8 cellular contexts compared by ENCODE assay signal in genomic region chr9:128370367-128370751, GRCh38. TPM values are rescaled to one million over a fixed set of nuclear protein-coding genes. Genes with fewer than 3 reads are reported as not detected.
DNase-seq lines count a peak whose midpoint lies in the region; ATAC-seq and TF ChIP-seq lines count a peak whose summit lies in the region.

No MANE protein-coding gene starts in this region.

- H3K4me3 ChIP-seq in MM.1S (ENCODE audit: low read length) (peak overlapping the region; percentile 93), neuron (ENCODE audit: low read length) (peak overlapping the region; percentile 87)
- H3K4me3 ChIP-seq in effector memory CD4-positive, alpha-beta T cell (ENCODE audit: insufficient read depth, low read depth, low read length, poor library complexity, severe bottlenecking), result peak overlapping the region; percentile 74

- TF ChIP-seq CTCF in CD4-positive, alpha-beta T cell (IDR thresholded peaks at IDR 0.05), result no peak
- TF ChIP-seq CTCF in MM.1S (IDR thresholded peaks at IDR 0.05; ENCODE audit: low read length), result no peak

- peak overlapping the region; percentile 85 for H2AFZ ChIP-seq in MM.1S (ENCODE audit: low read length)
- H2AFZ ChIP-seq in neuron (ENCODE audit: low read depth, low read length), result no peak overlapping the region

- ATAC-seq in CD4-positive, alpha-beta T cell (ENCODE audit: poor library complexity), result no peak
- ATAC-seq in GM19397 (IDR thresholded peaks at IDR 0.05; ENCODE audit: unreplicated experiment), result no peak

- peaks cover 41% of the 10 kb centered on the region for H3K79me2 ChIP-seq in MM.1S (ENCODE audit: low read length)

- peak overlapping the region; percentile 68 for H3K27ac ChIP-seq in CD4-positive, alpha-beta T cell (ENCODE audit: low read depth, low read length)
- peak overlapping the region; percentile 31; the same call in 1 of the 2 replicates for H3K27ac ChIP-seq in MM.1S (ENCODE audit: low read length)
- peak overlapping the region; percentile 90 for H3K27ac ChIP-seq in effector memory CD4-positive, alpha-beta T cell (ENCODE audit: insufficient read depth, low read length, poor library complexity, severe bottlenecking)

- CTCF ChIA-PET in CD4-positive, alpha-beta T cell (lab: Charles Lee), result interaction anchor here (1.0 to 2.7 kb wide), 4 partner anchors 8 to 92 kb away, joined by 3 to 27 read pairs (median 7); no protein-coding TSS in a partner anchor

- no peak for TF ChIP-seq POLR2A in erythroblast (IDR thresholded peaks at IDR 0.05; ENCODE audit: low read length)

- peak overlapping the region; percentile 77 for H3K9ac ChIP-seq in MM.1S (ENCODE audit: low read length)

- peak overlapping the region; percentile 94 for H3K27ac Mint-ChIP-seq in CD4-positive, alpha-beta T cell

- no peaks in the 10 kb centered on the region for H3K9me2 ChIP-seq in MM.1S (replicated peaks; ENCODE audit: insufficient read depth, low read length)

- H3K9me3 ChIP-seq in CD4-positive, alpha-beta T cell (ENCODE audit: control insufficient read depth, low read length), result no peaks in the 10 kb centered on the region
- H3K9me3 ChIP-seq in MM.1S (replicated peaks; ENCODE audit: insufficient read depth, low read length), result no peaks in the 10 kb centered on the region
- no peaks in the 10 kb centered on the region for H3K9me3 ChIP-seq in effector memory CD4-positive, alpha-beta T cell (ENCODE audit: control insufficient read depth, low read length)
- H3K9me3 ChIP-seq in neuron (ENCODE audit: low read length), result no peaks in the 10 kb centered on the region

- peaks cover 36% of the 10 kb centered on the region for H3K4me1 Mint-ChIP-seq in CD4-positive, alpha-beta T cell (ENCODE audit: low read depth)

- H3K27me3 ChIP-seq in CD4-positive, alpha-beta T cell (ENCODE audit: control insufficient read depth, insufficient read depth, low read length), result no peaks in the 10 kb centered on the region
- no peaks in the 10 kb centered on the region for H3K27me3 ChIP-seq in MM.1S (replicated peaks; ENCODE audit: insufficient read depth, low read length)
- H3K27me3 ChIP-seq in effector memory CD4-positive, alpha-beta T cell (replicated peaks; ENCODE audit: control insufficient read depth, insufficient read depth, low read length, poor library complexity, severe bottlenecking), result no peaks in the 10 kb centered on the region
- H3K27me3 ChIP-seq in neuron (ENCODE audit: insufficient read depth, low read length), result no peaks in the 10 kb centered on the region

- H3K4me1 ChIP-seq in MM.1S (ENCODE audit: low read length) (peaks cover 14% of the 10 kb centered on the region), neuron (ENCODE audit: insufficient read depth, low read length) (peaks cover 25% of the 10 kb centered on the region)
- peaks cover 7% of the 10 kb centered on the region for H3K4me1 ChIP-seq in effector memory CD4-positive, alpha-beta T cell (ENCODE audit: control insufficient read depth, insufficient read depth, low read length, poor library complexity, severe bottlenecking)

- H3K27me3 Mint-ChIP-seq in CD4-positive, alpha-beta T cell, result no peaks in the 10 kb centered on the region

- no peaks in the 10 kb centered on the region for H3K9me3 Mint-ChIP-seq in CD4-positive, alpha-beta T cell

- H3K36me3 ChIP-seq in MM.1S (replicated peaks; ENCODE audit: insufficient read depth, low read length) (no peaks in the 10 kb centered on the region), neuron (ENCODE audit: insufficient read depth, low read length) (peaks cover 7% of the 10 kb centered on the region)
- H3K36me3 ChIP-seq in effector memory CD4-positive, alpha-beta T cell (ENCODE audit: control insufficient read depth, insufficient read depth, low read length), result peaks cover 17% of the 10 kb centered on the region

- H3K4me3 Mint-ChIP-seq in CD4-positive, alpha-beta T cell, result peak overlapping the region; percentile 97

- intact Hi-C loops in CD4-positive, alpha-beta T cell (cut with DNase I, micrococcal nuclease), result loop anchor here (2.0 to 5.0 kb wide), 5 partner anchors 48 to 402 kb away; partner anchors contain the start of genes COQ4 (in 1 of the 2), GLE1 (in 1 of the 2), ODF2 (in 1 of the 2) and TRUB2 (in 1 of the 2)

- POLR2A ChIA-PET in CD4-positive, alpha-beta T cell (lab: Charles Lee), result interaction anchor here (0.8 to 2.9 kb wide), 12 partner anchors 9 to 402 kb away, joined by 3 to 30 read pairs (median 8); partner anchors contain the start of genes CERCAM, GLE1, GOLGA2 and SLC27A4

- no peak for DNase-seq in CD4-positive, alpha-beta T cell
- DNase-seq in MM.1S (no peak), NCI-H146 (lab: John Stamatoyannopoulos, UW) (no peak), erythroblast (lab: John Stamatoyannopoulos, UW) (no peak), NCI-H146 treated with DMSO at 0.1 percent for 48 hours (lab: John Stamatoyannopoulos, UW; ENCODE audit: unreplicated experiment) (no peak)
- DNase-seq in effector memory CD4-positive, alpha-beta T cell, result no peak

- 0 out of 2 replicates have a peak, but pooled peaks cover 6% of the 10 kb centered on the region for H3F3A ChIP-seq in MM.1S (ENCODE audit: insufficient read depth, low read length)

- peaks cover 2% of the 10 kb centered on the region; the same call in 1 of the 2 replicates for H4K20me1 ChIP-seq in MM.1S (ENCODE audit: insufficient read depth, low read length)

- H3K4me2 ChIP-seq in MM.1S (ENCODE audit: low read depth, low read length), result peak overlapping the region; percentile 73

- peaks cover 40% of the 10 kb centered on the region for H3K36me3 Mint-ChIP-seq in CD4-positive, alpha-beta T cell (ENCODE audit: low read depth)

RNA-seq across cellular contexts. Expression of gene URM1, which starts 0.8 kb away (rescaled TPM):
- total RNA-seq in CD4-positive, alpha-beta T cell, result 10 to 100 TPM; 28.4 to 28.8 TPM

RNA-seq across cellular contexts. Expression of gene SLC27A4, which starts 30.0 kb away (rescaled TPM):
- 1 to 10 TPM; 2.2 to 3.1 TPM for total RNA-seq in CD4-positive, alpha-beta T cell

RNA-seq across cellular contexts. Expression of gene COQ4, which starts 47.7 kb away (rescaled TPM):
- total RNA-seq in CD4-positive, alpha-beta T cell, result 10 to 100 TPM; 20.7 to 21.7 TPM

RNA-seq across cellular contexts. Expression of gene TRUB2, which starts 48.1 kb away (rescaled TPM):
- total RNA-seq in CD4-positive, alpha-beta T cell, result 1 to 10 TPM; 4.8 to 6.5 TPM

RNA-seq across cellular contexts. Expression of gene CERCAM, which starts 50.3 kb away (rescaled TPM):
- under 1 TPM; 0.30 to 0.31 TPM for total RNA-seq in CD4-positive, alpha-beta T cell

Comparison
In these comparisons a context has a peak if more than half of its experiments do, and no peak if none do; other contexts are left out.
1. H3K27ac ChIP-seq: peak in every context shown above with its lines; median percentile 90 in effector memory CD4-positive, alpha-beta T cell; 68 in CD4-positive, alpha-beta T cell; 31 in MM.1S.